Comparison of ENCODE assay signal across 14 cellular contexts in the genomic region with DNA sequence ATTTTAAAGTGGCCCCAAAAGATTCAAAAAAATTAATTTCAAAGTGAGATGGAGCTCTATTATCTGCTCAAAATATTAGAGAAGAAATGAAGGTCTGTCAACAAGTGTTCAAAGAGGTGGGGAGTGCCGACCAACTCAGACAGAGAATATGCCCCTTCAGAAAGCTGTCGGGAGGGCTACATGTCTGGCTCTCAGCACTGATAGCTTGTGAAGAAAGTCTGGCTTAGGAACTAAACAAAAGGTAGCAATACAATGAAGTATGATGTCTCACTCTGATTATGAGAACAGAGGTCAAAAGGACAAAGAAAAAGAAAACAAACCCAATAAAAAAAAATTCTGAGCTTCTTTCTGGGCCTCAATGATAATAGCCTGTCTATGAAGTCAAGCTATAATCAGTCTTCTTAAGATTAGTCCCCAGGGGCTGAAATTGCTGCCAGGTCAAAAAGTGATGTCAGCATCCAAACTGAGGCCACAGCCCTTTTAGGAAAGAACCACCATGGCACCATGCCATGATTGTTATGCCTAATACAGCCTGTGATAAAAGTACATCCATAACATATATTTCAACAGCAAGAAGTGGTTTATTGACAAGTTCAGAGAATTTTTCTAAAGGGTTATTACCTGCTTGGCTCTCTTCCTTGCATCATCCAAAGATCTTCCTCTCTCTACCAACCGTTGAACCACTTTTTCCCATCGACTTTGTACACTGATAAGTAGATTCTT.
A peak's percentile ranks its signal among the peaks of the same experiment; 100 is the strongest.
DNase-seq lines count a peak whose midpoint lies in the region; ATAC-seq and TF ChIP-seq lines count a peak whose summit lies in the region.
"Had no signal": no experiment of that assay in that cellular context is flagged by ENCODE, and none has a peak within 500 bp of the region (broad histone marks: within the 10 kb centered on the region; RNA-seq: fewer than 3 reads in every experiment).

No MANE protein-coding gene starts in this region.

- ATAC-seq in GM18873 (IDR thresholded peaks at IDR 0.05; ENCODE audit: low FRiP score, unreplicated experiment) = no peak
- ATAC-seq: A549, Panc1 had no signal

- no peaks in the 10 kb centered on the region for H3K4me1 ChIP-seq in uterus
- H3K4me1 ChIP-seq in testis = no peaks in the 10 kb centered on the region
- H3K4me1 ChIP-seq: spleen had no signal

- H3K9me3 ChIP-seq in uterus (no peaks in the 10 kb centered on the region), testis (no peaks in the 10 kb centered on the region)
- H3K9me3 ChIP-seq: A549, spleen had no signal

- intact Hi-C loops in uterus (cut with DNase I; ENCODE audit: low total_unique reads) (no loop called here), testis (cut with DNase I; ENCODE audit: low total_unique reads) (no loop called here)

- TF ChIP-seq POLR2A in uterus (IDR thresholded peaks at IDR 0.05) = no peak
- TF ChIP-seq POLR2A in testis (IDR thresholded peaks at IDR 0.05) = no peak

- no peak overlapping the region for H3K4me3 ChIP-seq in epithelial cell of esophagus (ENCODE audit: low read length)
- H3K4me3 ChIP-seq in uterus = no peak overlapping the region
- no peak overlapping the region for H3K4me3 ChIP-seq in testis
- H3K4me3 ChIP-seq: A549, cardiac muscle cell, spleen had no signal

- H3K36me3 ChIP-seq in uterus = no peaks in the 10 kb centered on the region
- H3K36me3 ChIP-seq in testis (ENCODE audit: low read depth, missing control alignments) = no peaks in the 10 kb centered on the region

- TF ChIP-seq CTCF in epithelial cell of esophagus (IDR thresholded peaks at IDR 0.05; ENCODE audit: insufficient read depth, low read depth, low read length, missing control alignments) = no peak
- no peak for TF ChIP-seq CTCF in uterus (IDR thresholded peaks at IDR 0.05)
- no peak for TF ChIP-seq CTCF in testis (IDR thresholded peaks at IDR 0.05)

- no peaks in the 10 kb centered on the region for H3K27me3 ChIP-seq in uterus
- no peaks in the 10 kb centered on the region for H3K27me3 ChIP-seq in testis
- H3K27me3 ChIP-seq: cardiac muscle cell, spleen had no signal

- H3K27ac ChIP-seq in uterus (peak overlapping the region; percentile 65 to 100), testis (no peak overlapping the region)
- H3K27ac ChIP-seq: A549, cardiac muscle cell, spleen, VCaP had no signal

- peak; percentile 5 for DNase-seq in NCI-H2171 treated with DMSO at 0.1 percent for 48 hours (lab: John Stamatoyannopoulos, UW)
- DNase-seq in NCI-H2171 (lab: John Stamatoyannopoulos, UW) = no peak
- peak; percentile 7 for DNase-seq in epithelial cell of esophagus (ENCODE audit: low read depth)
- DNase-seq in kidney tubule cell (ENCODE audit: low spot score) = peak; percentile 16
- peak; percentile 47 to 61 for DNase-seq in uterus
- no peak for DNase-seq in testis
- no peak for DNase-seq in NCI-H2081 (lab: John Stamatoyannopoulos, UW)
- DNase-seq: DMS53, spleen had no signal

- WGBS in testis, 2 donors = 80 to 85% methylated on average over 4 of the region's 4 CpGs

Comparison
In these comparisons a context has a peak if more than half of its experiments do, and no peak if none do; other contexts are left out.
1. DNase-seq: peak in NCI-H2171 treated with DMSO at 0.1 percent for 48 hours (single experiment), epithelial cell of esophagus (single experiment), kidney tubule cell (single experiment) and uterus (2 of 2); none in NCI-H2171 (single experiment), testis (single experiment) and NCI-H2081 (0 of 2).
2. H3K27ac ChIP-seq: peak in uterus (2 of 2); none in testis (0 of 2).